22 cellular contexts compared by ENCODE assay signal in genomic region chr1:119452085-119452484, GRCh38. TPM values are rescaled to one million over a fixed set of nuclear protein-coding genes. Genes with fewer than 3 reads are reported as not detected.
"Had no signal": no experiment of that assay in that cellular context is flagged by ENCODE, and none has a peak within 500 bp of the region (broad histone marks: within the 10 kb centered on the region; RNA-seq: fewer than 3 reads in every experiment).

No MANE protein-coding gene starts in this region.

- H3K4me3 ChIP-seq: MG63, Peyer's patch, SJCRH30 had no signal

- ATAC-seq: Right ventricle myocardium inferior, SK-N-SH treated with all-trans-retinoic acid at 6 μM for 48 hours had no signal

- H3K9me3 ChIP-seq: MG63, Peyer's patch, SJCRH30 had no signal

- H3K27ac ChIP-seq: Peyer's patch, SJCRH30 had no signal

- H3K36me3 ChIP-seq: MG63, Peyer's patch, SJCRH30 had no signal

- H3K27me3 ChIP-seq: Peyer's patch, SJCRH30 had no signal

- DNase-seq: IMR-90, Karpas-422, KG1, MG63, NCI-H1092, NCI-H1436, NCI-H187, NCI-H2029, NCI-H2081 treated with DMSO at 0.1 percent for 48 hours, NCI-H2171, NCI-H446, NCI-H510A, NCI-H524 treated with DMSO at 0.1 percent for 48 hours, NCI-H69, NCI-H774, Peyer's patch, SHP77 treated with DMSO at 0.1 percent for 48 hours, SJCRH30 had no signal

RNA-seq across cellular contexts. Expression of gene HSD3B2, which starts 37.1 kb away (rescaled TPM):
- total RNA-seq: HT-29, IMR-90, Right ventricle myocardium inferior, SJCRH30 had no signal

RNA-seq across cellular contexts. Expression of gene HSD3B1, which starts 54.9 kb away (rescaled TPM):
- total RNA-seq: HT-29, IMR-90, Right ventricle myocardium inferior, RPMI7951, SJCRH30 had no signal
